In genomic region chr6:53811082-53811481, GRCh38 we compare ENCODE assay signal across 8 cellular contexts. TPM values are rescaled to one million over a fixed set of nuclear protein-coding genes. Genes with fewer than 3 reads are reported as not detected.
DNase-seq lines count a peak whose midpoint lies in the region; ATAC-seq lines count a peak whose summit lies in the region.

No MANE protein-coding gene starts in this region.

- H3K4me3 Mint-ChIP-seq in activated T-helper 2 cell treated with anti-CD3 and anti-CD28 coated beads, Interferon-gamma antibody, Interleukin-2, Interleukin-4, amounts not matched to agents 10 μg/mL and 5 μg/mL and 100 μg/mL, durations not matched to agents 14 hours and 24 hours and 36 hours (ENCODE audit: low read depth), result no peak overlapping the region

- no peak overlapping the region for H3K27ac Mint-ChIP-seq in activated T-helper 2 cell treated with anti-CD3 and anti-CD28 coated beads, Interferon-gamma antibody, Interleukin-2, Interleukin-4, amounts not matched to agents 10 μg/mL and 5 μg/mL and 100 μg/mL, durations not matched to agents 14 hours and 24 hours and 36 hours

- no peaks in the 10 kb centered on the region for H3K27me3 Mint-ChIP-seq in activated T-helper 2 cell treated with anti-CD3 and anti-CD28 coated beads, Interferon-gamma antibody, Interleukin-2, Interleukin-4, amounts not matched to agents 10 μg/mL and 5 μg/mL and 100 μg/mL, durations not matched to agents 14 hours and 24 hours and 36 hours (ENCODE audit: low read depth)

- intact Hi-C loops in left colon (cut with DNase I, micrococcal nuclease), result no loop called here
- intact Hi-C loops in activated T-helper 2 cell treated with anti-CD3 and anti-CD28 coated beads, Interferon-gamma antibody, Interleukin-2, Interleukin-4, amounts not matched to agents 10 μg/mL and 5 μg/mL and 100 μg/mL, durations not matched to agents 14 hours and 24 hours and 36 hours (cut with micrococcal nuclease), result no loop called here

- ATAC-seq in HG02981 (IDR thresholded peaks at IDR 0.05; ENCODE audit: unreplicated experiment) (peak; percentile 89), left colon (peak; percentile 74)

- H3K9me3 Mint-ChIP-seq in activated T-helper 2 cell treated with anti-CD3 and anti-CD28 coated beads, Interferon-gamma antibody, Interleukin-2, Interleukin-4, amounts not matched to agents 10 μg/mL and 5 μg/mL and 100 μg/mL, durations not matched to agents 14 hours and 24 hours and 36 hours, result no peaks in the 10 kb centered on the region

- H3K36me3 Mint-ChIP-seq in activated T-helper 2 cell treated with anti-CD3 and anti-CD28 coated beads, Interferon-gamma antibody, Interleukin-2, Interleukin-4, amounts not matched to agents 10 μg/mL and 5 μg/mL and 100 μg/mL, durations not matched to agents 14 hours and 24 hours and 36 hours (ENCODE audit: low read depth), result no peaks in the 10 kb centered on the region

- DNase-seq in NCI-H187 (lab: John Stamatoyannopoulos, UW), result peak; percentile 12 to 48
- no peak for DNase-seq in NCI-H187 treated with DMSO at 0.1 percent for 48 hours (lab: John Stamatoyannopoulos, UW)
- peak; percentile 82 for DNase-seq in NCI-H774 (lab: John Stamatoyannopoulos, UW)
- DNase-seq in left colon, result peak; percentile 67 to 83
- DNase-seq in activated T-helper 2 cell treated with anti-CD3 and anti-CD28 coated beads, Interferon-gamma antibody, Interleukin-2, Interleukin-4, amounts not matched to agents 10 μg/mL and 5 μg/mL and 100 μg/mL, durations not matched to agents 14 hours and 24 hours and 36 hours (ENCODE audit: low spot score), result no peak
- no peak for DNase-seq in AML-193 (lab: John Stamatoyannopoulos, UW)
- DNase-seq in T-helper 1 cell, result no peak

- peaks cover 3% of the 10 kb centered on the region for H3K4me1 Mint-ChIP-seq in activated T-helper 2 cell treated with anti-CD3 and anti-CD28 coated beads, Interferon-gamma antibody, Interleukin-2, Interleukin-4, amounts not matched to agents 10 μg/mL and 5 μg/mL and 100 μg/mL, durations not matched to agents 14 hours and 24 hours and 36 hours (ENCODE audit: low read depth)

RNA-seq across cellular contexts. Expression of gene LRRC1, which starts 16.3 kb away (rescaled TPM):
- 10 to 100 TPM; 69.2 to 85.7 TPM for total RNA-seq in left colon
- total RNA-seq in activated T-helper 2 cell treated with anti-CD3 and anti-CD28 coated beads, Interferon-gamma antibody, Interleukin-2, Interleukin-4, amounts not matched to agents 10 μg/mL and 5 μg/mL and 100 μg/mL, durations not matched to agents 14 hours and 24 hours and 36 hours, result 1.9 and 3.4 TPM in 2 replicates

Comparison
In these comparisons a context has a peak if more than half of its experiments do, and no peak if none do; other contexts are left out.
1. DNase-seq: peak in NCI-H187 (2 of 2), NCI-H774 (single experiment) and left colon (2 of 2); none in NCI-H187 treated with DMSO at 0.1 percent for 48 hours (single experiment), activated T-helper 2 cell treated with anti-CD3 and anti-CD28 coated beads, Interferon-gamma antibody, Interleukin-2, Interleukin-4, amounts not matched to agents 10 μg/mL and 5 μg/mL and 100 μg/mL, durations not matched to agents 14 hours and 24 hours and 36 hours (single experiment), AML-193 (0 of 2) and T-helper 1 cell (0 of 5).
2. RNA of gene LRRC1, which starts 16.3 kb away (total RNA-seq): 69.2 to 85.7 TPM in left colon; 1.9 to 3.4 TPM in activated T-helper 2 cell treated with anti-CD3 and anti-CD28 coated beads, Interferon-gamma antibody, Interleukin-2, Interleukin-4, amounts not matched to agents 10 μg/mL and 5 μg/mL and 100 μg/mL, durations not matched to agents 14 hours and 24 hours and 36 hours; every median in the first group is over 10 times any median in the second.